Comparison of ENCODE assay signal across 1 cellular context in genomic region chr9:34562136-34562745, GRCh38.
TF ChIP-seq lines count a peak whose summit lies in the region.

No MANE protein-coding gene starts in this region.

TF ChIP-seq in HepG2, 621 proteins besides CTCF, POLR2A, EP300 and RAD21:
- TF ChIP-seq, protein P1, sequence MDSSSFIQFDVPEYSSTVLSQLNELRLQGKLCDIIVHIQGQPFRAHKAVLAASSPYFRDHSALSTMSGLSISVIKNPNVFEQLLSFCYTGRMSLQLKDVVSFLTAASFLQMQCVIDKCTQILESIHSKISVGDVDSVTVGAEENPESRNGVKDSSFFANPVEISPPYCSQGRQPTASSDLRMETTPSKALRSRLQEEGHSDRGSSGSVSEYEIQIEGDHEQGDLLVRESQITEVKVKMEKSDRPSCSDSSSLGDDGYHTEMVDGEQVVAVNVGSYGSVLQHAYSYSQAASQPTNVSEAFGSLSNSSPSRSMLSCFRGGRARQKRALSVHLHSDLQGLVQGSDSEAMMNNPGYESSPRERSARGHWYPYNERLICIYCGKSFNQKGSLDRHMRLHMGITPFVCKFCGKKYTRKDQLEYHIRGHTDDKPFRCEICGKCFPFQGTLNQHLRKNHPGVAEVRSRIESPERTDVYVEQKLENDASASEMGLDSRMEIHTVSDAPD (CRISPR knock-in tag; IDR thresholded peaks at IDR 0.05), result no peak
- TF ChIP-seq STAG1 (CRISPR knock-in tag; IDR thresholded peaks at IDR 0.05), result peak; percentile 31; the same call in 1 of the 2 replicates
TF ChIP-seq in HepG2: peak in this region for 1.
